In genomic region chr1:158471920-158472319, GRCh38 we compare ENCODE assay signal across 9 cellular contexts. TPM values are rescaled to one million over a fixed set of nuclear protein-coding genes. Genes with fewer than 3 reads are reported as not detected.
"Had no signal": no experiment of that assay in that cellular context is flagged by ENCODE, and none has a peak within 500 bp of the region (broad histone marks: within the 10 kb centered on the region; RNA-seq: fewer than 3 reads in every experiment).

OR10R2 (plus strand) TSS chr1:158472220; CDS start chr1:158472326, 106 bp downstream.

- ATAC-seq: HepG2 had no signal

- H3K27ac ChIP-seq: GM23248, HL-60, KMS-11 had no signal

- H3K4me2 ChIP-seq: KMS-11 had no signal

- H3K9ac ChIP-seq: GM23248, KMS-11 had no signal

- H3K4me3 ChIP-seq: GM23248 had no signal

- H2AFZ ChIP-seq: GM23248 had no signal

- DNase-seq: GM23248, H9, HCEC 1CT, KBM-7 had no signal

RNA-seq across cellular contexts. Expression of gene OR10R2, which starts in this region (rescaled TPM):
- total RNA-seq: GM23248, H1, H9, HepG2, HT1080 had no signal
